ENCODE assay signal across 8 cellular contexts in genomic region chr9:19379697-19380046, GRCh38. TPM values are rescaled to one million over a fixed set of nuclear protein-coding genes. Genes with fewer than 3 reads are reported as not detected.
A peak's percentile ranks its signal among the peaks of the same experiment; 100 is the strongest.
DNase-seq lines count a peak whose midpoint lies in the region; ATAC-seq and TF ChIP-seq lines count a peak whose summit lies in the region.

No MANE protein-coding gene starts in this region.

- POLR2A ChIA-PET in CD8-positive, alpha-beta memory T cell (lab: Charles Lee): interaction anchor here (0.6 to 1.6 kb wide), 9 partner anchors 14 to 1680 kb away, joined by 3 to 9 read pairs (median 5); partner anchors contain the start of genes ACER2, DENND4C and RRAGA

- H3K4me3 ChIP-seq in CD8-positive, alpha-beta memory T cell (ENCODE audit: low read length): peak overlapping the region; percentile 97
- peak overlapping the region; percentile 93 for H3K4me3 ChIP-seq in fibroblast of the aortic adventitia (ENCODE audit: low read depth, low read length)

- ATAC-seq in GM19463 (IDR thresholded peaks at IDR 0.05; ENCODE audit: unreplicated experiment): peak; percentile 22
- ATAC-seq in HG03460 (IDR thresholded peaks at IDR 0.05; ENCODE audit: unreplicated experiment): peak; percentile 31
- ATAC-seq in activated CD4-positive, CD25-positive, alpha-beta regulatory T cell treated with anti-CD3 and anti-CD28 coated beads, Interleukin-2, amount 50 U/mL, for 24 hours: peak; percentile 18 to 23
- peak; percentile 51 for ATAC-seq in omental fat pad (ENCODE audit: low FRiP score)

- H3K27ac Mint-ChIP-seq in CD8-positive, alpha-beta memory T cell: peak overlapping the region; percentile 90 to 100 (median 99)

- H3K27me3 ChIP-seq in CD8-positive, alpha-beta memory T cell (ENCODE audit: insufficient read depth, low read length, poor library complexity, severe bottlenecking): no peaks in the 10 kb centered on the region

- peak in 2 of 5 donors; percentile 31 to 40 for DNase-seq in CD8-positive, alpha-beta memory T cell
- DNase-seq in fibroblast of the aortic adventitia (ENCODE audit: low read depth): no peak
- no peak for DNase-seq in omental fat pad (ENCODE audit: low spot score)
- no peak for DNase-seq in DMS153 (lab: John Stamatoyannopoulos, UW)
- no peak for DNase-seq in NOMO-1 treated with dmso at 0.1 percent for 144 hours (lab: John Stamatoyannopoulos, UW; ENCODE audit: unreplicated experiment)

- peaks cover 0 to 3% (median 0%) of the 10 kb centered on the region in 5 donors for H3K9me3 Mint-ChIP-seq in CD8-positive, alpha-beta memory T cell

- peaks cover 0 to 1% of the 10 kb centered on the region in 2 donors for H3K27me3 Mint-ChIP-seq in CD8-positive, alpha-beta memory T cell

- H3K36me3 Mint-ChIP-seq in CD8-positive, alpha-beta memory T cell: peaks cover 6 to 53% (median 25%) of the 10 kb centered on the region in 3 donors

- TF ChIP-seq CTCF in fibroblast of the aortic adventitia (IDR thresholded peaks at IDR 0.05; ENCODE audit: insufficient read depth, low read length): no peak
- no peak for TF ChIP-seq CTCF in omental fat pad (IDR thresholded peaks at IDR 0.05)

- peaks cover 40% of the 10 kb centered on the region for H3K36me3 ChIP-seq in CD8-positive, alpha-beta memory T cell (ENCODE audit: insufficient read depth, low read length)

- H3K4me1 Mint-ChIP-seq in CD8-positive, alpha-beta memory T cell: peaks cover 46 to 56% (median 49%) of the 10 kb centered on the region in 3 donors

- peak overlapping the region; percentile 89 for H3K27ac ChIP-seq in CD8-positive, alpha-beta memory T cell (ENCODE audit: low read depth, low read length)

- no peaks in the 10 kb centered on the region for H3K9me3 ChIP-seq in CD8-positive, alpha-beta memory T cell (ENCODE audit: low read length)

- peak overlapping the region; percentile 94 to 100 (median 98) for H3K4me3 Mint-ChIP-seq in CD8-positive, alpha-beta memory T cell

- CTCF ChIA-PET in CD8-positive, alpha-beta memory T cell (lab: Charles Lee): interaction anchor here (0.6 to 1.8 kb wide), 4 partner anchors 10 to 85 kb away, joined by 3 to 10 read pairs (median 3); no protein-coding TSS in a partner anchor

- H3K4me1 ChIP-seq in CD8-positive, alpha-beta memory T cell (ENCODE audit: insufficient read depth, low read length): peaks cover 30% of the 10 kb centered on the region

RNA-seq across cellular contexts. Expression of gene RPS6, which starts 0.4 kb away (rescaled TPM):
- total RNA-seq in CD8-positive, alpha-beta memory T cell: 1,000 to 10,000 TPM; 3,093 to 3,096 TPM
- polyA plus RNA-seq in CD8-positive, alpha-beta memory T cell: 2,743 TPM
- total RNA-seq in fibroblast of the aortic adventitia (ENCODE audit: low replicate concordance) (1,757 and 2,479 TPM in 2 replicates), omental fat pad (1,000 to 10,000 TPM; 1,226 to 1,596 (median 1,494) TPM)

RNA-seq across cellular contexts. Expression of gene ACER2, which starts 29.1 kb away (rescaled TPM):
- 1 to 10 TPM; 2.7 to 3.0 TPM for total RNA-seq in CD8-positive, alpha-beta memory T cell
- polyA plus RNA-seq in CD8-positive, alpha-beta memory T cell: 0.38 TPM
- total RNA-seq in fibroblast of the aortic adventitia (ENCODE audit: low replicate concordance) (1.3 and 2.4 TPM in 2 replicates), omental fat pad (10 to 100 TPM; 10.4 to 38.1 (median 20.9) TPM)
